Comparison of ENCODE assay signal across 8 cellular contexts in genomic region chr2:70789304-70790078, GRCh38. TPM values are rescaled to one million over a fixed set of nuclear protein-coding genes. Genes with fewer than 3 reads are reported as not detected.
DNase-seq lines count a peak whose midpoint lies in the region; ATAC-seq, FAIRE-seq and TF ChIP-seq lines count a peak whose summit lies in the region.

No MANE protein-coding gene starts in this region.

- H3K4me1 ChIP-seq in K562 (replicated peaks in 1 of 2; ENCODE audit: control insufficient read depth in 2 of 2, insufficient read depth in 2 of 2, low read length in 2 of 2), result peaks cover 0 to 10% of the 10 kb centered on the region in 2 experiments; a peak in 3 of 5 replicates
- H3K4me1 ChIP-seq in spleen, result peaks cover 3 to 17% (median 16%) of the 10 kb centered on the region in 6 donors

- H3K36me3 ChIP-seq in K562 (ENCODE audit: control insufficient read depth, insufficient read depth, low read length), result no peaks in the 10 kb centered on the region
- H3K36me3 ChIP-seq in spleen, result no peaks in the 10 kb centered on the region

- H3K9ac ChIP-seq in K562 (ENCODE audit: insufficient read depth in 1 of 2, low read depth in 2 of 2, low read length in 2 of 2), result peak overlapping the region in 1 of 2 experiments; percentile 47; a peak in 1 of 4 replicates

- TF ChIP-seq POLR2A in K562 (conservative IDR thresholded peaks at IDR 0.05) (no peak), spleen (IDR thresholded peaks at IDR 0.05) (no peak)

- 25% methylated on average over 28 of the region's 32 CpGs for WGBS in K562 (ENCODE audit: insufficient coverage, low coverage, missing lambda C conversion rate)
- 4 to 9% (median 6%) methylated on average over 22 to 32 of the region's 32 CpGs for WGBS in spleen, 5 donors

- CTCF ChIA-PET in K562 (lab: Yijun Ruan, JAX; ENCODE audit: low intra/inter-chr PET ratio), result interaction anchor here (0.8 to 1.2 kb wide), 2 partner anchors 159 to 188 kb away, joined by 3 to 7 read pairs; no protein-coding TSS in a partner anchor

- H3K9me3 ChIP-seq in K562 (replicated peaks; ENCODE audit: control insufficient read depth, insufficient read depth, low read depth, low read length) (no peaks in the 10 kb centered on the region), iPS-18c (ENCODE audit: control insufficient read depth, insufficient read depth, low read length) (no peaks in the 10 kb centered on the region), spleen (no peaks in the 10 kb centered on the region)

- no peak for TF ChIP-seq EP300 in K562 (IDR thresholded peaks at IDR 0.05; ENCODE audit: low read length)

- H2AFZ ChIP-seq in K562 (ENCODE audit: low read depth, low read length), result peak overlapping the region; percentile 77; the same call in 1 of the 2 replicates

- H3K79me2 ChIP-seq in K562 (ENCODE audit: control insufficient read depth, insufficient read depth, low read length), result no peaks in the 10 kb centered on the region

- H3K4me3 ChIP-seq in K562, result no peak overlapping the region
- H3K4me3 ChIP-seq in iPS-18c (ENCODE audit: insufficient read depth, low read depth, low read length), result peak overlapping the region; percentile 40; the same call in 1 of the 2 replicates
- peak overlapping the region in 7 of 8 donors; percentile 1 to 61 (median 20) for H3K4me3 ChIP-seq in spleen

- intact Hi-C loops in K562 (cut with micrococcal nuclease), result loop anchor here (2.0 to 10.0 kb wide), 4 partner anchors 73 to 487 kb away; partner anchors contain the start of gene FAM136A
- intact Hi-C loops in spleen (cut with DNase I; ENCODE audit: low total_unique reads), result loop anchor here (10.0 kb wide), 1 partner anchor 155 kb away; no protein-coding TSS in a partner anchor

- TF ChIP-seq RAD21 in K562 (CRISPR knock-in tag; conservative IDR thresholded peaks at IDR 0.05 in 1 of 2, IDR thresholded peaks at IDR 0.05 in 1 of 2), result peak; percentile 53 to 77

- DNase-seq in G401 (ENCODE audit: low spot score), result peak; percentile 70
- DNase-seq in NCI-H1105 treated with DMSO at 0.1 percent for 48 hours (lab: John Stamatoyannopoulos, UW), result peak; percentile 36
- peak; percentile 21 for DNase-seq in T-helper 9 cell
- DNase-seq in K562 (ENCODE audit: extremely low read depth in 1 of 4, low spot score in 3 of 4), result peak; percentile 52 to 78 (median 62)
- DNase-seq in spleen, result peak; percentile 86

- peaks cover 6 to 16% of the 10 kb centered on the region in 2 experiments for H3K27me3 ChIP-seq in K562 (ENCODE audit: control insufficient read depth in 2 of 2, insufficient read depth in 2 of 2, low read length in 2 of 2)
- H3K27me3 ChIP-seq in spleen (replicated peaks in 1 of 7), result peaks cover 0 to 77% (median 30%) of the 10 kb centered on the region in 7 donors

- TF ChIP-seq CTCF in K562 (IDR thresholded peaks at IDR 0.05 in 2 of 3, conservative IDR thresholded peaks at IDR 0.05 in 1 of 3; ENCODE audit: insufficient read depth in 2 of 3, low read depth in 1 of 3, low read length in 3 of 3) (peak; percentile 86 to 87 (median 86)), spleen (IDR thresholded peaks at IDR 0.05 in 8 of 11, conservative IDR thresholded peaks at IDR 0.05 in 3 of 11) (peak; percentile 28 to 66 (median 40))

- no TSS peak for BruUV-seq in K562 (replicated peaks; lab: Mats Ljungman, UMichigan)

- H3K27ac ChIP-seq in K562 (ENCODE audit: extremely low read depth, low read depth, low read length) (no peak overlapping the region), spleen (no peak overlapping the region)

- FAIRE-seq in K562 (lab: Jason Lieb, UNC), result peak; percentile 90

- POLR2A ChIA-PET in K562 (lab: Yijun Ruan, JAX), result interaction anchor here (0.6 kb wide), 1 partner anchor 101 kb away, joined by 3 read pairs; no protein-coding TSS in a partner anchor

- H3K9me1 ChIP-seq in K562 (ENCODE audit: control insufficient read depth, insufficient read depth, low read length), result no peaks in the 10 kb centered on the region

- ATAC-seq in K562 (peak; percentile 90), GM19455 (IDR thresholded peaks at IDR 0.05; ENCODE audit: unreplicated experiment) (no peak), GM19397 (IDR thresholded peaks at IDR 0.05; ENCODE audit: unreplicated experiment) (no peak)

- H4K20me1 ChIP-seq in K562 (replicated peaks; ENCODE audit: control insufficient read depth, insufficient read depth, low read length), result no peaks in the 10 kb centered on the region

- in situ Hi-C loops in G401 (cut with HindIII; ENCODE audit: low sequenced_read_pairs), result no loop called here
- in situ Hi-C loops in K562 (cut with MboI), result loop anchor here (5.0 to 25.0 kb wide), 2 partner anchors 158 to 477 kb away; partner anchors contain the start of gene FAM136A

- peak overlapping the region; percentile 22; the same call in 1 of the 2 replicates for H3K4me2 ChIP-seq in K562 (ENCODE audit: insufficient read depth, low read length)

RNA-seq across cellular contexts. Expression of gene FIGLA, which starts 1.0 kb away (rescaled TPM):
- total RNA-seq in G401 (2014; rRNA removed; shearing (Covaris generic)), result not detected in 2 replicates
- total RNA-seq in K562 (2011; cell fraction: chromatin; rRNA removed; ENCODE audit: low replicate concordance), result not detected in 2 replicates
- not detected in 2 replicates for total RNA-seq in K562 (2011; cell fraction: nucleolus; rRNA removed)
- total RNA-seq in K562 (2011; cell fraction: nucleoplasm; rRNA removed), result not detected in 2 replicates
- total RNA-seq in K562 (2014; rRNA removed) (not detected in 2 replicates), K562 (2014; rRNA removed; fragmentation: Illumina TruSeq; extraction: Trizol) (not detected in 2 replicates), K562 (2015; rRNA removed; fragmentation: Illumina TruSeq; extraction: Trizol) (not detected in 2 replicates), K562 (2021) (not detected in 2 replicates), spleen (not detected)
- polyA plus RNA-seq in K562 (2011; rRNA removed) (not detected in 2 replicates), K562 (2014; fragmentation: Illumina TruSeq; extraction: Trizol) (not detected in 2 replicates), K562 (2014; fragmentation: Nextera tagmentation; extraction: Ambion mirVana) (not detected), K562 (2014; rRNA removed) (not detected in 2 replicates), spleen (under 1 TPM in 2 of 3 donors, not detected in 1; 0.14 to 0.39 TPM)
- not detected in 2 replicates for polyA plus RNA-seq in K562 (2011; cell fraction: cytosol; rRNA removed)
- polyA plus RNA-seq in K562 (2011; cell fraction: nucleus; rRNA removed), result not detected in 2 replicates
- polyA plus RNA-seq in K562 (2012), result not detected in 2 replicates
- polyA minus RNA-seq in K562 (2011; rRNA and poly(A)+ RNA removed), result not detected in 2 replicates
- not detected in 2 replicates for polyA minus RNA-seq in K562 (2011; cell fraction: cytosol; rRNA and poly(A)+ RNA removed)
- polyA minus RNA-seq in K562 (2011; cell fraction: nucleus; rRNA and poly(A)+ RNA removed), result not detected in 2 replicates

RNA-seq across cellular contexts. Expression of gene ADD2, which starts 21.5 kb away (rescaled TPM):
- 0.61 TPM in 1 of 2 replicates, not detected in the other for total RNA-seq in G401 (2014; rRNA removed; shearing (Covaris generic))
- total RNA-seq in K562 (2011; cell fraction: chromatin; rRNA removed; ENCODE audit: low replicate concordance), result 39.1 and 60.6 TPM in 2 replicates
- 38.0 and 48.7 TPM in 2 replicates for total RNA-seq in K562 (2011; cell fraction: nucleolus; rRNA removed)
- 46.6 and 51.7 TPM in 2 replicates for total RNA-seq in K562 (2011; cell fraction: nucleoplasm; rRNA removed)
- total RNA-seq in K562 (2014; rRNA removed), result 52.1 and 59.3 TPM in 2 replicates
- 18.1 and 19.1 TPM in 2 replicates for total RNA-seq in K562 (2014; rRNA removed; fragmentation: Illumina TruSeq; extraction: Trizol)
- total RNA-seq in K562 (2015; rRNA removed; fragmentation: Illumina TruSeq; extraction: Trizol), result 17.9 and 19.7 TPM in 2 replicates
- 59.6 and 63.0 TPM in 2 replicates for total RNA-seq in K562 (2021)
- polyA plus RNA-seq in K562 (2011; rRNA removed), result 15.0 and 36.2 TPM in 2 replicates
- 20.6 and 70.3 TPM in 2 replicates for polyA plus RNA-seq in K562 (2011; cell fraction: cytosol; rRNA removed)
- 23.5 and 81.6 TPM in 2 replicates for polyA plus RNA-seq in K562 (2011; cell fraction: nucleus; rRNA removed)
- polyA plus RNA-seq in K562 (2012), result 20.9 and 29.6 TPM in 2 replicates
- 60.0 and 60.4 TPM in 2 replicates for polyA plus RNA-seq in K562 (2014; fragmentation: Illumina TruSeq; extraction: Trizol)
- 1 to 10 TPM; 3.5 to 4.0 TPM for polyA plus RNA-seq in K562 (2014; fragmentation: Nextera tagmentation; extraction: Ambion mirVana)
- 55.9 and 58.6 TPM in 2 replicates for polyA plus RNA-seq in K562 (2014; rRNA removed)
- polyA minus RNA-seq in K562 (2011; rRNA and poly(A)+ RNA removed), result 17.1 and 65.5 TPM in 2 replicates
- 26.8 and 57.4 TPM in 2 replicates for polyA minus RNA-seq in K562 (2011; cell fraction: cytosol; rRNA and poly(A)+ RNA removed)
- polyA minus RNA-seq in K562 (2011; cell fraction: nucleus; rRNA and poly(A)+ RNA removed), result 12.8 and 32.0 TPM in 2 replicates
- 1 to 10 TPM; 3.3 to 7.1 (median 4.2) TPM for total RNA-seq in spleen
- polyA plus RNA-seq in spleen, result 1 to 10 TPM in 1 of 3 donors, under 1 TPM in 2; 0.47 to 1.8 (median 0.50) TPM

RNA-seq across cellular contexts. Expression of gene CLEC4F, which starts 30.9 kb away (rescaled TPM):
- 0.17 and 0.18 TPM in 2 replicates for total RNA-seq in G401 (2014; rRNA removed; shearing (Covaris generic))
- not detected in 2 replicates for total RNA-seq in K562 (2011; cell fraction: chromatin; rRNA removed; ENCODE audit: low replicate concordance)
- total RNA-seq in K562 (2011; cell fraction: nucleolus; rRNA removed), result not detected in 2 replicates
- total RNA-seq in K562 (2011; cell fraction: nucleoplasm; rRNA removed), result not detected in 2 replicates
- total RNA-seq in K562 (2014; rRNA removed) (not detected in 2 replicates), K562 (2014; rRNA removed; fragmentation: Illumina TruSeq; extraction: Trizol) (not detected in 2 replicates), K562 (2015; rRNA removed; fragmentation: Illumina TruSeq; extraction: Trizol) (not detected in 2 replicates), K562 (2021) (not detected in 2 replicates), spleen (1 to 10 TPM in 5 of 7 donors, under 1 TPM in 1, not detected in 1; 0.64 to 4.8 (median 2.8) TPM)
- polyA plus RNA-seq in K562 (2011; rRNA removed) (not detected in 2 replicates), K562 (2014; fragmentation: Illumina TruSeq; extraction: Trizol) (not detected in 2 replicates), K562 (2014; fragmentation: Nextera tagmentation; extraction: Ambion mirVana) (not detected), K562 (2014; rRNA removed) (not detected in 2 replicates), spleen (1 to 10 TPM; 1.4 to 3.3 (median 2.0) TPM)
- polyA plus RNA-seq in K562 (2011; cell fraction: cytosol; rRNA removed), result not detected in 2 replicates
- not detected in 2 replicates for polyA plus RNA-seq in K562 (2011; cell fraction: nucleus; rRNA removed)
- polyA plus RNA-seq in K562 (2012), result not detected in 2 replicates
- polyA minus RNA-seq in K562 (2011; rRNA and poly(A)+ RNA removed), result not detected in 2 replicates
- polyA minus RNA-seq in K562 (2011; cell fraction: cytosol; rRNA and poly(A)+ RNA removed), result not detected in 2 replicates
- polyA minus RNA-seq in K562 (2011; cell fraction: nucleus; rRNA and poly(A)+ RNA removed), result not detected in 2 replicates

RNA-seq across cellular contexts. Expression of gene CD207, which starts 46.1 kb away (rescaled TPM):
- total RNA-seq in G401 (2014; rRNA removed; shearing (Covaris generic)), result 0.10 and 0.37 TPM in 2 replicates
- total RNA-seq in K562 (2011; cell fraction: chromatin; rRNA removed; ENCODE audit: low replicate concordance), result not detected in 2 replicates
- total RNA-seq in K562 (2011; cell fraction: nucleolus; rRNA removed), result not detected in 2 replicates
- not detected in 2 replicates for total RNA-seq in K562 (2011; cell fraction: nucleoplasm; rRNA removed)
- total RNA-seq in K562 (2014; rRNA removed) (0.08 TPM in 1 of 2 replicates, not detected in the other), K562 (2014; rRNA removed; fragmentation: Illumina TruSeq; extraction: Trizol) (not detected in 2 replicates), K562 (2015; rRNA removed; fragmentation: Illumina TruSeq; extraction: Trizol) (not detected in 2 replicates), K562 (2021) (not detected in 2 replicates), spleen (under 1 TPM in 2 of 7 donors, not detected in 5; 0.60 to 0.76 TPM)
- polyA plus RNA-seq in K562 (2011; rRNA removed) (not detected in 2 replicates), K562 (2014; fragmentation: Illumina TruSeq; extraction: Trizol) (not detected in 2 replicates), K562 (2014; fragmentation: Nextera tagmentation; extraction: Ambion mirVana) (not detected), K562 (2014; rRNA removed) (not detected in 2 replicates), spleen (under 1 TPM in 2 of 3 donors, not detected in 1; 0.05 to 0.11 TPM)
- polyA plus RNA-seq in K562 (2011; cell fraction: cytosol; rRNA removed), result not detected in 2 replicates
- polyA plus RNA-seq in K562 (2011; cell fraction: nucleus; rRNA removed), result not detected in 2 replicates
- not detected in 2 replicates for polyA plus RNA-seq in K562 (2012)
- polyA minus RNA-seq in K562 (2011; rRNA and poly(A)+ RNA removed), result not detected in 2 replicates
- not detected in 2 replicates for polyA minus RNA-seq in K562 (2011; cell fraction: cytosol; rRNA and poly(A)+ RNA removed)
- polyA minus RNA-seq in K562 (2011; cell fraction: nucleus; rRNA and poly(A)+ RNA removed), result not detected in 2 replicates

Comparison
In these comparisons a context has a peak if more than half of its experiments do, and no peak if none do; other contexts are left out.
1. DNase-seq: peak in every context shown above with its lines; median percentile 86 in spleen; 70 in G401; 62 in K562; 36 in NCI-H1105 treated with DMSO at 0.1 percent for 48 hours; 21 in T-helper 9 cell.